In the genomic region with DNA sequence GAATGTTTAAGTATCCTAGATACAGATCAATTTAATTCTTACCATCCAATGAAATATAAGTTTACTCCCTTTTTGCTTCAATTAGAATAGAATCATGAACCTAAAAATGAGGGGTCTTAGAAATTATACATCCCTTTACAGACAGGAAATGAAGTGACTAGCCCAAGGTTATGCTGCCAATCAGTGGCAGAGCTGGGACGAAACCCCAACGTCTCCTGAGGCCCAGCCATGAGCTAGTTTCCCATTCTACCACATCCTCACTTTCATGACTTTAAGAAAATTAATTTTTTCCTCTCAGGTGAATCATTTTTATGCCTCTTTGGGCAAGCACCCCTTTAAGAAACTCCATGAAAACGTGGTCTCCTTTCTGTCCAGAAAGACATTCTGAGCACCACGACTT, we compare ENCODE assay signal across 12 cellular contexts. TPM values are rescaled to one million over a fixed set of nuclear protein-coding genes. Genes with fewer than 3 reads are reported as not detected.
DNase-seq lines count a peak whose midpoint lies in the region; ATAC-seq and TF ChIP-seq lines count a peak whose summit lies in the region.
"Had no signal": no experiment of that assay in that cellular context is flagged by ENCODE, and none has a peak within 500 bp of the region (broad histone marks: within the 10 kb centered on the region; RNA-seq: fewer than 3 reads in every experiment).

No MANE protein-coding gene starts in this region.

- H3K4me2 ChIP-seq in KMS-11 = peak overlapping the region; percentile 99

- H3K9me3 Mint-ChIP-seq in CD4-positive, alpha-beta memory T cell = no peaks in the 10 kb centered on the region

- H3K27ac Mint-ChIP-seq in CD4-positive, alpha-beta memory T cell = peak overlapping the region; percentile 78 to 92 (median 88)

- POLR2A ChIA-PET in CD4-positive, alpha-beta memory T cell (lab: Charles Lee; ENCODE audit: partially characterized antibody) = interaction anchor here (1.0 to 6.1 kb wide), 10 partner anchors 8 to 193 kb away, joined by 3 to 54 read pairs (median 9); partner anchors contain the start of gene LRIG1

- intact Hi-C loops in CD4-positive, alpha-beta memory T cell (cut with micrococcal nuclease) = no loop called here
- intact Hi-C loops in ascending aorta (cut with DNase I) = no loop called here

- peak overlapping the region; percentile 31 for H3K27ac ChIP-seq in CD4-positive, alpha-beta memory T cell (ENCODE audit: low read depth, low read length)
- H3K27ac ChIP-seq in KMS-11 (peak overlapping the region; percentile 82), ascending aorta (peak overlapping the region; percentile 70 to 90), rectal smooth muscle tissue (ENCODE audit: low read depth, low read length) (peak overlapping the region; percentile 41)
- H3K27ac ChIP-seq: SK-N-MC had no signal

- TF ChIP-seq CTCF in KMS-11 (conservative IDR thresholded peaks at IDR 0.05; ENCODE audit: low read depth, low read length) (no peak), ascending aorta (IDR thresholded peaks at IDR 0.05) (no peak), BE2C (IDR thresholded peaks at IDR 0.05; ENCODE audit: low read depth, low read length) (no peak)

- peak overlapping the region in 7 of 8 donors; percentile 14 to 93 (median 74) for H3K4me3 Mint-ChIP-seq in CD4-positive, alpha-beta memory T cell

- H3K9ac ChIP-seq in KMS-11 = peak overlapping the region; percentile 25; the same call in 1 of the 2 replicates
- H3K9ac ChIP-seq in rectal smooth muscle tissue (ENCODE audit: low read length) = no peak overlapping the region

- no peak overlapping the region for H2AFZ ChIP-seq in KMS-11 (ENCODE audit: low read depth)

- H3K79me2 ChIP-seq in KMS-11 (ENCODE audit: insufficient read depth, low read depth) = peaks cover 100% of the 10 kb centered on the region

- ATAC-seq in GM21423 (IDR thresholded peaks at IDR 0.05; ENCODE audit: unreplicated experiment) = no peak
- ATAC-seq: esophagus mucosa had no signal

- no peaks in the 10 kb centered on the region for H3K27me3 ChIP-seq in CD4-positive, alpha-beta memory T cell (ENCODE audit: insufficient read depth, low read length)
- H3K27me3 ChIP-seq in KMS-11 (ENCODE audit: insufficient read depth, low read depth) (no peaks in the 10 kb centered on the region), ascending aorta (no peaks in the 10 kb centered on the region), rectal smooth muscle tissue (ENCODE audit: control insufficient read depth, insufficient read depth, low read length) (no peaks in the 10 kb centered on the region), BE2C (peaks cover 24% of the 10 kb centered on the region)

- CTCF ChIA-PET in CD4-positive, alpha-beta memory T cell (lab: Charles Lee; ENCODE audit: partially characterized antibody) = interaction anchor here (1.0 to 7.4 kb wide), 3 partner anchors 8 to 82 kb away, joined by 3 to 45 read pairs (median 4); no protein-coding TSS in a partner anchor

- no peaks in the 10 kb centered on the region for H3K36me3 ChIP-seq in CD4-positive, alpha-beta memory T cell (ENCODE audit: insufficient read depth, low read length)
- H3K36me3 ChIP-seq in KMS-11 (ENCODE audit: insufficient read depth) (no peaks in the 10 kb centered on the region), ascending aorta (no peaks in the 10 kb centered on the region), rectal smooth muscle tissue (ENCODE audit: control insufficient read depth, insufficient read depth, low read length) (no peaks in the 10 kb centered on the region), BE2C (no peaks in the 10 kb centered on the region)

- no peaks in the 10 kb centered on the region for H4K20me1 ChIP-seq in KMS-11 (ENCODE audit: insufficient read depth)

- H3K4me3 ChIP-seq in CD4-positive, alpha-beta memory T cell (ENCODE audit: low read length in 2 of 2) = no peak overlapping the region
- H3K4me3 ChIP-seq in KMS-11 (IDR thresholded peaks at IDR 0.05; ENCODE audit: insufficient read depth, low read depth, low read length) (no peak overlapping the region), ascending aorta (no peak overlapping the region), rectal smooth muscle tissue (ENCODE audit: low read length) (no peak overlapping the region), BE2C (ENCODE audit: low read depth, low read length) (no peak overlapping the region)
- H3K4me3 ChIP-seq: SK-N-MC had no signal

- no peak for DNase-seq in CD4-positive, alpha-beta memory T cell
- DNase-seq in ascending aorta (ENCODE audit: low spot score in 2 of 2) (no peak), BE2C (no peak), EL (no peak), middle frontal gyrus (ENCODE audit: extremely low spot score, low spot score) (no peak)
- DNase-seq: NCI-H510A treated with DMSO at 0.1 percent for 48 hours, substantia nigra had no signal

- H3K27me3 Mint-ChIP-seq in CD4-positive, alpha-beta memory T cell = no peaks in the 10 kb centered on the region

- peaks cover 66 to 95% (median 83%) of the 10 kb centered on the region in 4 donors for H3K4me1 Mint-ChIP-seq in CD4-positive, alpha-beta memory T cell

- H3K36me3 Mint-ChIP-seq in CD4-positive, alpha-beta memory T cell = no peaks in the 10 kb centered on the region

- H3K4me1 ChIP-seq in CD4-positive, alpha-beta memory T cell (ENCODE audit: insufficient read depth, low read length) = peaks cover 97% of the 10 kb centered on the region
- H3K4me1 ChIP-seq in KMS-11 (ENCODE audit: low read depth, poor library complexity, severe bottlenecking) (peaks cover 100% of the 10 kb centered on the region), ascending aorta (peaks cover 16 to 83% of the 10 kb centered on the region in 2 donors), rectal smooth muscle tissue (ENCODE audit: control insufficient read depth, insufficient read depth, low read length) (peaks cover 61% of the 10 kb centered on the region), BE2C (no peaks in the 10 kb centered on the region)

- H3K9me3 ChIP-seq in CD4-positive, alpha-beta memory T cell (ENCODE audit: control insufficient read depth in 1 of 2, low read length in 2 of 2) = no peaks in the 10 kb centered on the region
- no peaks in the 10 kb centered on the region for H3K9me3 ChIP-seq in ascending aorta
- no peaks in the 10 kb centered on the region for H3K9me3 ChIP-seq in BE2C

RNA-seq across cellular contexts. Expression of gene LRIG1, which starts 11.2 kb away (rescaled TPM):
- 10 to 100 TPM; 66.3 to 71.7 TPM for total RNA-seq in CD4-positive, alpha-beta memory T cell
- 10 to 100 TPM; 28.6 to 58.5 TPM for polyA plus RNA-seq in CD4-positive, alpha-beta memory T cell
- 62.3 TPM for total RNA-seq in ascending aorta
- polyA plus RNA-seq in BE2C (2012; ENCODE audit: insufficient read depth, insufficient read length, low read depth) = 2.2 TPM

Comparison
In these comparisons a context has a peak if more than half of its experiments do, and no peak if none do; other contexts are left out.
1. H3K27ac ChIP-seq: peak in every context shown above with its lines; median percentile 82 in KMS-11; 80 in ascending aorta; 41 in rectal smooth muscle tissue; 31 in CD4-positive, alpha-beta memory T cell.